Comparison of ENCODE assay signal across 9 cellular contexts in the genomic region with DNA sequence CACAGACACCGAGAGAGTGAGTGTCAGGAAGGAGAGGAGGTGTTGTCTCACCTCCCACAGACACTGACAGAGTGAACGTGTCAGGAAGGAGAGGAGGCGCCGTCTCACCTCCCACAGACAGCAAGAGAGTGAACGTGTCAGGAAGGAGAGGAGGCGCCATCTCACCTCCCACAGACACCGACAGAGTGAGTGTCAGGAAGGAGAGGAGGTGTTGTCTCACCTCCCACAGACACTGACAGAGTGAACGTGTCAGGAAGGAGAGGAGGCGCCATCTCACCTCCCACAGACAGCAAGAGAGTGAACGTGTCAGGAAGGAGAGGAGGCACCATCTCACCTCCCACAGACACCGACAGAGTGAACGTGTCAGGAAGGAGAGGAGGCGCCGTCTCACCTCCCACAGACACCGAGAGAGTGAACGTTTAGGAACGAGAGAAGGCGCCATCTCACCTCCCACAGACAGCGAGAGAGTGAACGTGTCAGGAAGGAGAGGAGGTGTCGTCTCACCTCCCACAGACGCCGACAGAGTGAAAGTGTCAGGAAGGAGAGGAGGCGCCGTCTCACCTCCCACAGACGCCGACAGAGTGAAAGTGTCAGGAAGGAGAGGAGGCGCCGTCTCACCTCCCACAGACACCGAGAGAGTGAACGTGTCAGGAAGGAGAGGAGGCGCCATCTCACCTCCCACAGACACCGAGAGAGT. TPM values are rescaled to one million over a fixed set of nuclear protein-coding genes. Genes with fewer than 3 reads are reported as not detected.
DNase-seq lines count a peak whose midpoint lies in the region; ATAC-seq, FAIRE-seq and TF ChIP-seq lines count a peak whose summit lies in the region.
"Not testable (repeated sequence)": the region's sequence is repeated elsewhere in the genome, so short reads cannot be mapped to it uniquely, and the experiment has no call there.
"Had no signal": no experiment of that assay in that cellular context is flagged by ENCODE, and none has a peak within 500 bp of the region (broad histone marks: within the 10 kb centered on the region; RNA-seq: fewer than 3 reads in every experiment).

No MANE protein-coding gene starts in this region.

- H3K4me1 ChIP-seq in HEK293 (ENCODE audit: control insufficient read depth, insufficient read depth, low read length): not testable (repeated sequence)

- H3K4me1 Mint-ChIP-seq in activated T-cell treated with anti-CD3 and anti-CD28 coated beads, Interleukin-2, amount 50 U/mL, for 4 hours (ENCODE audit: low read depth); immature natural killer cell: not testable (repeated sequence)

- H3K4me3 ChIP-seq in HEK293 (ENCODE audit: low read depth, low read length); bronchial epithelial cell (ENCODE audit: low read depth, low read length): not testable (repeated sequence)

- FAIRE-seq in bronchial epithelial cell (lab: Jason Lieb, UNC): peak; percentile 50

- H3K27me3 ChIP-seq in bronchial epithelial cell (ENCODE audit: control insufficient read depth, insufficient read depth, low read length): not testable (repeated sequence)

- not testable (repeated sequence) for H3K9me3 ChIP-seq in HEK293 (ENCODE audit: control insufficient read depth, insufficient read depth, low read depth, low read length)

- TF ChIP-seq CTCF in HEK293 (tag by site-specific recombination; IDR thresholded peaks at IDR 0.05); bronchial epithelial cell (IDR thresholded peaks at IDR 0.05; ENCODE audit: insufficient read depth, low read length, severe bottlenecking): not testable (repeated sequence)

- POLR2A ChIA-PET in HEK293 (lab: Yijun Ruan, JAX): interaction anchor here (0.6 to 0.8 kb wide), 2 partner anchors 44 to 147 kb away, joined by 3 read pairs; no protein-coding TSS in a partner anchor

- not testable (repeated sequence) for H3K4me3 Mint-ChIP-seq in activated T-cell treated with anti-CD3 and anti-CD28 coated beads, Interleukin-2, amount 50 U/mL, for 4 hours; immature natural killer cell

- DNase-seq in activated CD4-positive, alpha-beta T cell treated with anti-CD3 and anti-CD28 coated beads, Interleukin-2, amount 50 U/mL, for 4 hours: peak; percentile 12 to 32
- peak; percentile 27 for DNase-seq in activated T-cell treated with anti-CD3 and anti-CD28 coated beads, Interleukin-2, amount 50 U/mL, for 4 hours
- DNase-seq in activated naive CD4-positive, alpha-beta T cell treated with Interleukin-2 at 50 U/mL for 16 hours: peak; percentile 29
- not testable (repeated sequence) for DNase-seq in bronchial epithelial cell (ENCODE audit: low read depth)
- peak; percentile 40 to 58 (median 53) for DNase-seq in immature natural killer cell
- peak; percentile 13 to 27 for DNase-seq in stimulated activated CD8-positive, alpha-beta memory T cell treated with anti-CD3 and anti-CD28 coated beads, Interleukin-7, amount 100 ng/mL, for 4 hours (ENCODE audit: low read depth in 2 of 2)

- H3K27me3 Mint-ChIP-seq in activated T-cell treated with anti-CD3 and anti-CD28 coated beads, Interleukin-2, amount 50 U/mL, for 4 hours (ENCODE audit: low read depth): not testable (repeated sequence)
- H3K27me3 Mint-ChIP-seq in immature natural killer cell (ENCODE audit: low read depth in 3 of 3): peaks cover 5 to 12% (median 6%) of the 10 kb centered on the region in 3 donors

- CTCF ChIA-PET in HEK293 (lab: Yijun Ruan, JAX): interaction anchor here (0.5 to 1.4 kb wide), 35 partner anchors 9 to 405 kb away, joined by 3 to 117 read pairs (median 4); no protein-coding TSS in a partner anchor

- H3K27ac ChIP-seq in HEK293 (ENCODE audit: extremely low read depth, low read depth, low read length): not testable (repeated sequence)

- H3K27ac Mint-ChIP-seq in immature natural killer cell: not testable (repeated sequence)

- H3K36me3 ChIP-seq in HEK293 (ENCODE audit: control insufficient read depth in 2 of 2, insufficient read depth in 1 of 2, low read length in 2 of 2); bronchial epithelial cell (ENCODE audit: control insufficient read depth, insufficient read depth, low read length): not testable (repeated sequence)

- H3K9me3 Mint-ChIP-seq in activated T-cell treated with anti-CD3 and anti-CD28 coated beads, Interleukin-2, amount 50 U/mL, for 4 hours; immature natural killer cell: not testable (repeated sequence)

- ATAC-seq in activated T-cell treated with anti-CD3 and anti-CD28 coated beads, Interleukin-2, amount 50 U/mL, for 4 hours: not testable (repeated sequence)

- H3K36me3 Mint-ChIP-seq in activated T-cell treated with anti-CD3 and anti-CD28 coated beads, Interleukin-2, amount 50 U/mL, for 4 hours (ENCODE audit: insufficient read depth); immature natural killer cell: not testable (repeated sequence)

TF ChIP-seq in HEK293, 187 proteins besides CTCF, POLR2A, EP300 and RAD21:
- TF ChIP-seq ZFHX2 (tag by site-specific recombination; conservative IDR thresholded peaks at IDR 0.05) (peak; percentile 78), EGR2 (tag by site-specific recombination; IDR thresholded peaks at IDR 0.05; ENCODE audit: low read depth) (peak; percentile 40; the same call in 1 of the 2 replicates)

RNA-seq across cellular contexts. Expression of a gene that starts 30.5 kb away (rescaled TPM):
- total RNA-seq in activated T-cell treated with anti-CD3 and anti-CD28 coated beads, Interleukin-2, amount 50 U/mL, for 4 hours: 1 to 10 TPM; 2.3 to 4.3 (median 3.2) TPM
- 11.8 and 18.1 TPM in 2 replicates for total RNA-seq in bronchial epithelial cell
- polyA plus RNA-seq in immature natural killer cell: 1 to 10 TPM in 1 of 3 donors, not detected in 2; 1.6 TPM
- polyA plus RNA-seq: CD4-positive, CD25-positive, alpha-beta regulatory T cell; IgD-negative memory B cell had no signal

RNA-seq across cellular contexts. Expression of a gene that starts 55.0 kb away (rescaled TPM):
- total RNA-seq in activated T-cell treated with anti-CD3 and anti-CD28 coated beads, Interleukin-2, amount 50 U/mL, for 4 hours: 10 to 100 TPM; 11.4 to 14.3 (median 11.7) TPM
- 41.9 and 52.0 TPM in 2 replicates for total RNA-seq in bronchial epithelial cell
- polyA plus RNA-seq in immature natural killer cell: 10 to 100 TPM; 34.0 to 40.9 (median 35.2) TPM
